Comparison of ENCODE assay signal across 14 cellular contexts in the genomic region with DNA sequence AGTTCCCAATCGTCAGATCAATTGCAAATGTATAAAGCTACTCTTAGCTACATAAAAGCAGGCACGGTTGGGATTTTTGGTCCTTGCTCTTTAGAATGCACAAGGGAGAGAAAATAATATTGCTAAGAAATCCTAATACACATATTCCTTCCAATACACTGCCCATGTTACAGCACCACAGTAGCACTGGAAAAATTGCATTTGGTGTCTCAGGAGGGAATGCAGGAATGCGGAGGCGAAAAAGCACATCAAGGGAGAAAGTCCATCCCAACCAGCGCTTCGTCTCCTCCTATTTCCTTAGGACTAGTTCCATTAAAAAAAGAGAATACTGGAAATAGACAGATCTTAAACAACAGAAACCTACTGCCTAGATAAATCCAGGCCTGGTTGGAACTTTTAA. TPM values are rescaled to one million over a fixed set of nuclear protein-coding genes. Genes with fewer than 3 reads are reported as not detected.
DNase-seq lines count a peak whose midpoint lies in the region; ATAC-seq and TF ChIP-seq lines count a peak whose summit lies in the region.
"Had no signal": no experiment of that assay in that cellular context is flagged by ENCODE, and none has a peak within 500 bp of the region (broad histone marks: within the 10 kb centered on the region; RNA-seq: fewer than 3 reads in every experiment).

No MANE protein-coding gene starts in this region.

- DNase-seq in esophagus muscularis mucosa (ENCODE audit: extremely low spot score), result peak; percentile 53
- no peak for DNase-seq in DMS79 treated with DMSO at 0.1 percent for 48 hours (lab: John Stamatoyannopoulos, UW)
- DNase-seq: BE2C; CD4-positive, alpha-beta memory T cell; DMS153; DND-41; GDM1; H7 had no signal

- 91% methylated on average over 6 of the region's 6 CpGs for whole genome bisulfite sequencing in esophagus muscularis mucosa

- H3K36me3 ChIP-seq in esophagus muscularis mucosa, result no peaks in the 10 kb centered on the region
- no peaks in the 10 kb centered on the region for H3K36me3 ChIP-seq in mucosa of rectum (ENCODE audit: control insufficient read depth in 2 of 2, insufficient read depth in 2 of 2, low read length in 2 of 2)
- H3K36me3 ChIP-seq: BE2C had no signal

- no peak for TF ChIP-seq EP300 in esophagus muscularis mucosa (IDR thresholded peaks at IDR 0.05)

- TF ChIP-seq CTCF in VCaP (conservative IDR thresholded peaks at IDR 0.05) (no peak), esophagus muscularis mucosa (IDR thresholded peaks at IDR 0.05) (no peak)

- H3K27me3 ChIP-seq in esophagus muscularis mucosa (no peaks in the 10 kb centered on the region), mucosa of rectum (ENCODE audit: control insufficient read depth in 2 of 2, insufficient read depth in 2 of 2, low read length in 2 of 2) (no peaks in the 10 kb centered on the region)
- H3K27me3 ChIP-seq: BE2C had no signal

- H3K9ac ChIP-seq in mucosa of rectum (ENCODE audit: low read depth in 1 of 2, low read length in 2 of 2), result no peak overlapping the region

- H3K27ac ChIP-seq in VCaP (peak overlapping the region; percentile 68; the same call in 1 of the 2 replicates), esophagus muscularis mucosa (replicated peaks in 1 of 4) (no peak overlapping the region), mucosa of rectum (ENCODE audit: low read depth in 2 of 2, low read length in 2 of 2) (peak overlapping the region; percentile 43 to 81)
- H3K27ac ChIP-seq: A549, C4-2B had no signal

- no peaks in the 10 kb centered on the region for H3K9me3 ChIP-seq in esophagus muscularis mucosa
- H3K9me3 ChIP-seq in mucosa of rectum (ENCODE audit: control insufficient read depth in 2 of 2, low read length in 2 of 2), result no peaks in the 10 kb centered on the region
- H3K9me3 ChIP-seq: A549, BE2C had no signal

- ATAC-seq in SK-N-SH treated with all-trans-retinoic acid at 6 μM for 48 hours, result no peak
- ATAC-seq in GM19324 (IDR thresholded peaks at IDR 0.05; ENCODE audit: low FRiP score, unreplicated experiment), result no peak
- ATAC-seq: A549 had no signal

- TF ChIP-seq POLR2A in esophagus muscularis mucosa (IDR thresholded peaks at IDR 0.05; ENCODE audit: low read depth), result no peak

- H3K4me3 ChIP-seq in esophagus muscularis mucosa (no peak overlapping the region), mucosa of rectum (ENCODE audit: low read length in 2 of 2) (no peak overlapping the region)
- H3K4me3 ChIP-seq: A549 had no signal

- intact Hi-C loops in esophagus muscularis mucosa (cut with DNase I), result no loop called here

- H3K4me1 ChIP-seq in esophagus muscularis mucosa (peaks cover 0 to 19% (median 6%) of the 10 kb centered on the region in 4 donors), mucosa of rectum (ENCODE audit: control insufficient read depth in 2 of 2, insufficient read depth in 2 of 2, low read length in 2 of 2) (peaks cover 2 to 33% of the 10 kb centered on the region in 2 donors)

TF ChIP-seq in SK-N-SH treated with all-trans-retinoic acid at 6 μM for 48 hours, 23 proteins besides CTCF, POLR2A, EP300 and RAD21:
- TF ChIP-seq PPARA (CRISPR knock-in tag; IDR thresholded peaks at IDR 0.05; ENCODE audit: borderline replicate concordance) (no peak), ISL1 (CRISPR knock-in tag; IDR thresholded peaks at IDR 0.05) (no peak), ZNF8 (CRISPR knock-in tag; IDR thresholded peaks at IDR 0.05) (no peak), ZC3H10 (CRISPR knock-in tag; IDR thresholded peaks at IDR 0.05) (no peak), ZFP30 (CRISPR knock-in tag; IDR thresholded peaks at IDR 0.05) (no peak), RARB (CRISPR knock-in tag; IDR thresholded peaks at IDR 0.05) (no peak), ZFP3 (CRISPR knock-in tag; IDR thresholded peaks at IDR 0.05) (no peak), TCF4 (CRISPR knock-in tag; IDR thresholded peaks at IDR 0.05; ENCODE audit: borderline replicate concordance) (no peak), SNAI2 (CRISPR knock-in tag; IDR thresholded peaks at IDR 0.05) (no peak), TOX (CRISPR knock-in tag; IDR thresholded peaks at IDR 0.05; ENCODE audit: borderline replicate concordance) (no peak), CSDC2 (CRISPR knock-in tag; IDR thresholded peaks at IDR 0.05) (no peak), BACH2 (CRISPR knock-in tag; IDR thresholded peaks at IDR 0.05; ENCODE audit: borderline replicate concordance) (no peak)
- TF ChIP-seq, protein P1, sequence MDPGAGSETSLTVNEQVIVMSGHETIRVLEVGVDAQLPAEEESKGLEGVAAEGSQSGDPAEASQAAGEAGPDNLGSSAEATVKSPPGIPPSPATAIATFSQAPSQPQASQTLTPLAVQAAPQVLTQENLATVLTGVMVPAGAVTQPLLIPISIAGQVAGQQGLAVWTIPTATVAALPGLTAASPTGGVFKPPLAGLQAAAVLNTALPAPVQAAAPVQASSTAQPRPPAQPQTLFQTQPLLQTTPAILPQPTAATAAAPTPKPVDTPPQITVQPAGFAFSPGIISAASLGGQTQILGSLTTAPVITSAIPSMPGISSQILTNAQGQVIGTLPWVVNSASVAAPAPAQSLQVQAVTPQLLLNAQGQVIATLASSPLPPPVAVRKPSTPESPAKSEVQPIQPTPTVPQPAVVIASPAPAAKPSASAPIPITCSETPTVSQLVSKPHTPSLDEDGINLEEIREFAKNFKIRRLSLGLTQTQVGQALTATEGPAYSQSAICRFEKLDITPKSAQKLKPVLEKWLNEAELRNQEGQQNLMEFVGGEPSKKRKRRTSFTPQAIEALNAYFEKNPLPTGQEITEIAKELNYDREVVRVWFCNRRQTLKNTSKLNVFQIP (CRISPR knock-in tag; IDR thresholded peaks at IDR 0.05; ENCODE audit: borderline replicate concordance, low read depth), result no peak
- TF ChIP-seq, protein P2, sequence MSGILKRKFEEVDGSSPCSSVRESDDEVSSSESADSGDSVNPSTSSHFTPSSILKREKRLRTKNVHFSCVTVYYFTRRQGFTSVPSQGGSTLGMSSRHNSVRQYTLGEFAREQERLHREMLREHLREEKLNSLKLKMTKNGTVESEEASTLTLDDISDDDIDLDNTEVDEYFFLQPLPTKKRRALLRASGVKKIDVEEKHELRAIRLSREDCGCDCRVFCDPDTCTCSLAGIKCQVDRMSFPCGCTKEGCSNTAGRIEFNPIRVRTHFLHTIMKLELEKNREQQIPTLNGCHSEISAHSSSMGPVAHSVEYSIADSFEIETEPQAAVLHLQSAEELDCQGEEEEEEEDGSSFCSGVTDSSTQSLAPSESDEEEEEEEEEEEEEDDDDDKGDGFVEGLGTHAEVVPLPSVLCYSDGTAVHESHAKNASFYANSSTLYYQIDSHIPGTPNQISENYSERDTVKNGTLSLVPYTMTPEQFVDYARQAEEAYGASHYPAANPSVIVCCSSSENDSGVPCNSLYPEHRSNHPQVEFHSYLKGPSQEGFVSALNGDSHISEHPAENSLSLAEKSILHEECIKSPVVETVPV (CRISPR knock-in tag; IDR thresholded peaks at IDR 0.05), result no peak
- TF ChIP-seq, protein P3, sequence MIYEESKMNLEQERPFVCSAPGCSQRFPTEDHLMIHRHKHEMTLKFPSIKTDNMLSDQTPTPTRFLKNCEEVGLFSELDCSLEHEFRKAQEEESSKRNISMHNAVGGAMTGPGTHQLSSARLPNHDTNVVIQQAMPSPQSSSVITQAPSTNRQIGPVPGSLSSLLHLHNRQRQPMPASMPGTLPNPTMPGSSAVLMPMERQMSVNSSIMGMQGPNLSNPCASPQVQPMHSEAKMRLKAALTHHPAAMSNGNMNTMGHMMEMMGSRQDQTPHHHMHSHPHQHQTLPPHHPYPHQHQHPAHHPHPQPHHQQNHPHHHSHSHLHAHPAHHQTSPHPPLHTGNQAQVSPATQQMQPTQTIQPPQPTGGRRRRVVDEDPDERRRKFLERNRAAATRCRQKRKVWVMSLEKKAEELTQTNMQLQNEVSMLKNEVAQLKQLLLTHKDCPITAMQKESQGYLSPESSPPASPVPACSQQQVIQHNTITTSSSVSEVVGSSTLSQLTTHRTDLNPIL (CRISPR knock-in tag; IDR thresholded peaks at IDR 0.05; ENCODE audit: low read depth), result no peak
TF ChIP-seq in SK-N-SH treated with all-trans-retinoic acid at 6 μM for 48 hours: peak in this region for 0.

RNA-seq across cellular contexts. Expression of a gene that starts 23.9 kb away (rescaled TPM):
- 10 to 100 TPM; 24.9 to 41.0 (median 35.3) TPM for total RNA-seq in esophagus muscularis mucosa

Comparison
In these comparisons a context has a peak if more than half of its experiments do, and no peak if none do; other contexts are left out.
1. H3K27ac ChIP-seq: peak in VCaP (single experiment) and mucosa of rectum (2 of 2); none in esophagus muscularis mucosa (0 of 4).